In genomic region chr15:81002004-81002253, GRCh38 we compare ENCODE assay signal across 8 cellular contexts. TPM values are rescaled to one million over a fixed set of nuclear protein-coding genes. Genes with fewer than 3 reads are reported as not detected.
DNase-seq lines count a peak whose midpoint lies in the region; ATAC-seq and TF ChIP-seq lines count a peak whose summit lies in the region.

No MANE protein-coding gene starts in this region.

- H3K4ac ChIP-seq in trophoblast cell (ENCODE audit: low read depth, low read length): peak overlapping the region; percentile 71

- no peak overlapping the region for H2AK5ac ChIP-seq in trophoblast cell (ENCODE audit: low read length)

- H3K4me1 ChIP-seq in ES-I3 (ENCODE audit: insufficient read depth, low read length): peaks cover 3% of the 10 kb centered on the region; the same call in 1 of the 2 replicates
- H3K4me1 ChIP-seq in gastroesophageal sphincter: peaks cover 0 to 70% (median 24%) of the 10 kb centered on the region in 3 donors
- peaks cover 12% of the 10 kb centered on the region in 2 experiments for H3K4me1 ChIP-seq in trophoblast cell (ENCODE audit: control insufficient read depth in 1 of 2, insufficient read depth in 2 of 2, low read length in 2 of 2)

- H3K27me3 ChIP-seq in gastroesophageal sphincter (no peaks in the 10 kb centered on the region), trophoblast cell (ENCODE audit: insufficient read depth, low read length) (no peaks in the 10 kb centered on the region)

- H3K9me3 ChIP-seq in ES-I3 (ENCODE audit: control insufficient read depth, insufficient read depth, low read length) (no peaks in the 10 kb centered on the region), gastroesophageal sphincter (no peaks in the 10 kb centered on the region), trophoblast cell (ENCODE audit: insufficient read depth, low read depth, low read length) (peaks cover 5% of the 10 kb centered on the region)

- peak overlapping the region; percentile 99 for H2BK5ac ChIP-seq in trophoblast cell (ENCODE audit: low read depth, low read length, poor library complexity)

- no peak overlapping the region for H3K23ac ChIP-seq in trophoblast cell (ENCODE audit: low read length)

- H3K14ac ChIP-seq in trophoblast cell (ENCODE audit: low read length): peak overlapping the region; percentile 97

- H2BK12ac ChIP-seq in trophoblast cell (ENCODE audit: low read length): no peak overlapping the region

- no peak for TF ChIP-seq EP300 in gastroesophageal sphincter (IDR thresholded peaks at IDR 0.05)

- H3K79me2 ChIP-seq in trophoblast cell (ENCODE audit: control insufficient read depth, insufficient read depth, low read length, poor library complexity): peaks cover 29% of the 10 kb centered on the region

- peak overlapping the region; percentile 96 for H2BK120ac ChIP-seq in trophoblast cell (ENCODE audit: insufficient read depth, low read length, poor library complexity)

- TF ChIP-seq CTCF in gastroesophageal sphincter (IDR thresholded peaks at IDR 0.05): no peak

- H3K27ac Mint-ChIP-seq in T-cell: peak overlapping the region in 1 of 2 donors; percentile 52

- CTCF ChIA-PET in T-cell (lab: Charles Lee): interaction anchor here in 1 of 2 donors (0.8 kb wide), 1 partner anchor 10 kb away, joined by 3 read pairs; no protein-coding TSS in a partner anchor

- 0% methylated on average over 1 of the region's 32 CpGs; no CpG with 5 or more reads in 1 of the 2 donors for WGBS in gastroesophageal sphincter (ENCODE audit: low coverage in 1 of 2), 2 donors
- WGBS in trophoblast cell (ENCODE audit: extremely low coverage, insufficient coverage, insufficient read length): no CpG with 5 or more reads among the region's 32 CpGs

- peak in 1 of 34 experiments; percentile 49 for DNase-seq in T-cell
- no peak for DNase-seq in trophoblast cell
- no peak for DNase-seq in KG1 (lab: John Stamatoyannopoulos, UW)
- no peak for DNase-seq in stimulated activated CD4-positive, alpha-beta T cell treated with anti-CD3 and anti-CD28 coated beads, Interleukin-2, amount 100 ng/mL, for 48 hours
- DNase-seq in NCI-H1436 (lab: John Stamatoyannopoulos, UW): no peak

- TF ChIP-seq POLR2A in gastroesophageal sphincter (IDR thresholded peaks at IDR 0.05): no peak

- no peaks in the 10 kb centered on the region for H3K27me3 Mint-ChIP-seq in T-cell

- peaks cover 50 to 56% (median 55%) of the 10 kb centered on the region in 3 donors for H3K4me1 Mint-ChIP-seq in T-cell

- H4K8ac ChIP-seq in trophoblast cell (ENCODE audit: low read depth, low read length): peak overlapping the region; percentile 42

- H3K9me3 Mint-ChIP-seq in T-cell: peaks cover 0 to 2% (median 0%) of the 10 kb centered on the region in 3 donors

- H3K36me3 ChIP-seq in ES-I3 (ENCODE audit: insufficient read depth, low read length): no peaks in the 10 kb centered on the region
- peaks cover 0 to 13% of the 10 kb centered on the region in 2 donors for H3K36me3 ChIP-seq in gastroesophageal sphincter
- peaks cover 7 to 11% of the 10 kb centered on the region in 2 experiments for H3K36me3 ChIP-seq in trophoblast cell (ENCODE audit: control insufficient read depth in 1 of 2, insufficient read depth in 2 of 2, low read length in 2 of 2)

- peak overlapping the region; percentile 74 to 93 (median 78) for H3K4me3 Mint-ChIP-seq in T-cell

- H3K27ac ChIP-seq in gastroesophageal sphincter: peak overlapping the region; percentile 76 to 99 (median 98)
- peak overlapping the region; percentile 93 for H3K27ac ChIP-seq in trophoblast cell (ENCODE audit: low read depth, low read length)

- H2AFZ ChIP-seq in trophoblast cell (ENCODE audit: insufficient read depth, low read length, poor library complexity): peak overlapping the region; percentile 82

- peak overlapping the region; percentile 64 for H3K4me2 ChIP-seq in trophoblast cell (ENCODE audit: low read length)

- peaks cover 16% of the 10 kb centered on the region for H3K36me3 Mint-ChIP-seq in T-cell

- peak in 1 of 4 experiments; percentile 2 for ATAC-seq in T-cell (replicated peaks in 1 of 4)
- peak; percentile 12 for ATAC-seq in gastroesophageal sphincter
- no peak for ATAC-seq in GM21367 (IDR thresholded peaks at IDR 0.05; ENCODE audit: unreplicated experiment)

- H3K18ac ChIP-seq in trophoblast cell (ENCODE audit: low read length): peak overlapping the region; percentile 43

- H3K79me1 ChIP-seq in trophoblast cell (ENCODE audit: low read length): peaks cover 20% of the 10 kb centered on the region

- peak overlapping the region; percentile 96 for H4K91ac ChIP-seq in trophoblast cell (ENCODE audit: low read depth, low read length)

- H4K12ac ChIP-seq in trophoblast cell (ENCODE audit: low read depth, low read length): peak overlapping the region; percentile 98

- POLR2A ChIA-PET in T-cell (lab: Charles Lee): interaction anchor here in 1 of 2 donors (1.1 kb wide), 2 partner anchors 11 to 27 kb away, joined by 3 to 4 read pairs; no protein-coding TSS in a partner anchor

- peak overlapping the region; percentile 82; the same call in 1 of the 2 replicates for H3K9ac ChIP-seq in ES-I3 (ENCODE audit: low read depth, low read length)
- peak overlapping the region; percentile 70 for H3K9ac ChIP-seq in trophoblast cell (ENCODE audit: low read length)

- H3K4me3 ChIP-seq in gastroesophageal sphincter (peak overlapping the region; percentile 59 to 96), trophoblast cell (ENCODE audit: low read depth, low read length) (peak overlapping the region; percentile 92)

RNA-seq across cellular contexts. Expression of gene TLNRD1, which starts 1.2 kb away (rescaled TPM):
- total RNA-seq in T-cell (10 to 100 TPM; 10.9 to 36.2 (median 29.8) TPM), gastroesophageal sphincter (10 to 100 TPM; 17.0 to 31.9 (median 25.9) TPM)
- 14.0 and 14.4 TPM in 2 replicates for polyA plus RNA-seq in trophoblast cell (2013)

RNA-seq across cellular contexts. Expression of gene MESD, which starts 12.3 kb away (rescaled TPM):
- 10 to 100 TPM; 17.7 to 32.8 (median 30.7) TPM for total RNA-seq in T-cell
- 10 to 100 TPM; 16.2 to 26.9 (median 20.1) TPM for total RNA-seq in gastroesophageal sphincter
- polyA plus RNA-seq in trophoblast cell (2013): 50.6 and 52.8 TPM in 2 replicates
